In the genomic region with DNA sequence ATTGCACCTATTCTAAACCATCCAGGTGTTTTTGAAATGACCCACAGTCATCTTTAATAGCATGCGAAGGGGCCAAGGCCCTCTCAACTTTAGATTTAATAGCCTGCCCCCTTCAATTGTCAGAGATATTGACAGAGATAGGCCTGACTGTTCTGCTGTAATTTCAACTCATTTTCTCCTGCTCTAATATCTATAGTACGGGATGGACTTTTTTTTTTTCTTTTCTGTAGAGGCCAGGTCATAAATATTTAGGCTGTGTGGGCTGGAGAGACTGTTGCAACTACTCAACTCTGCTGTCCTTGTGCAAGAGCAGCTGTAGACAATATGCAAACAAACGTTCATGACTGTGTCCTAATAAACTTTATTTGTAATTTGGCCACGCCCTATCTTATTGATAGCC, we compare ENCODE assay signal across 11 cellular contexts. TPM values are rescaled to one million over a fixed set of nuclear protein-coding genes. Genes with fewer than 3 reads are reported as not detected.
DNase-seq lines count a peak whose midpoint lies in the region; ATAC-seq, FAIRE-seq and TF ChIP-seq lines count a peak whose summit lies in the region.
"Had no signal": no experiment of that assay in that cellular context is flagged by ENCODE, and none has a peak within 500 bp of the region (broad histone marks: within the 10 kb centered on the region; RNA-seq: fewer than 3 reads in every experiment).

No MANE protein-coding gene starts in this region.

- H3K27me3 Mint-ChIP-seq in H9 (ENCODE audit: low read depth), result peaks cover 2% of the 10 kb centered on the region

- dilution Hi-C loops in keratinocyte (cut with MboI; ENCODE audit: extremely low pct_ligation_motif_present, low sequenced_read_pairs), result no loop called here

- H3K9ac ChIP-seq in keratinocyte (ENCODE audit: control insufficient read depth, extremely low read depth, insufficient read depth, low read length) (peak overlapping the region; percentile 67), H9 (ENCODE audit: extremely low read depth, insufficient read length, low read length) (no peak overlapping the region)

- H3K56ac ChIP-seq in H9 (ENCODE audit: insufficient read length, low read depth, low read length), result no peak overlapping the region

- no CpG with 5 or more reads among the region's 4 CpGs for WGBS in H9 (ENCODE audit: extremely low coverage, insufficient read length, low lambda C conversion rate)

- H2BK5ac ChIP-seq in H9 (ENCODE audit: insufficient read length, low read length), result no peak overlapping the region

- H3T11ph ChIP-seq in H9 (ENCODE audit: low read length), result no peak overlapping the region

- peak; percentile 13 for FAIRE-seq in keratinocyte (lab: Jason Lieb, UNC)

- H3K36me3 Mint-ChIP-seq in H9 (ENCODE audit: insufficient read depth in 1 of 3, low read depth in 3 of 3), result no peaks in the 10 kb centered on the region

- H2BK15ac ChIP-seq in H9 (ENCODE audit: low read depth, low read length), result no peak overlapping the region

- H4K8ac ChIP-seq in H9 (replicated peaks; ENCODE audit: insufficient read length, low read depth, low read length), result no peak overlapping the region

- no peaks in the 10 kb centered on the region for H3K23me2 ChIP-seq in H9 (ENCODE audit: insufficient read length, low read depth, low read length, poor library complexity, severe bottlenecking)

- no peaks in the 10 kb centered on the region for H3K27me3 ChIP-seq in keratinocyte (ENCODE audit: control insufficient read depth, extremely low read depth, insufficient read depth, low read length)
- no peaks in the 10 kb centered on the region for H3K27me3 ChIP-seq in H9 (ENCODE audit: insufficient read depth, low read length)

- no peaks in the 10 kb centered on the region for H3K36me3 ChIP-seq in keratinocyte (ENCODE audit: control insufficient read depth in 2 of 2, extremely low read depth in 1 of 2, insufficient read depth in 2 of 2, low read length in 2 of 2)

- no peak overlapping the region for H2BK120ac ChIP-seq in H9 (ENCODE audit: low read depth, low read length, poor library complexity, severe bottlenecking)

- H3K79me2 ChIP-seq in keratinocyte (ENCODE audit: control insufficient read depth, insufficient read depth, low read length) (no peaks in the 10 kb centered on the region), H9 (ENCODE audit: insufficient read depth, low read length) (no peaks in the 10 kb centered on the region)

- peak overlapping the region in 2 of 3 experiments; percentile 5 to 6 for H3K4me3 ChIP-seq in keratinocyte (ENCODE audit: control insufficient read depth in 2 of 3, extremely low read depth in 1 of 3, insufficient read depth in 2 of 3, low read depth in 1 of 3, low read length in 3 of 3)

- no peak overlapping the region for H2BK20ac ChIP-seq in H9 (ENCODE audit: low read depth, low read length, poor library complexity, severe bottlenecking)

- H3K9me3 ChIP-seq in keratinocyte (ENCODE audit: control insufficient read depth, low read depth, low read length), result no peaks in the 10 kb centered on the region
- no peaks in the 10 kb centered on the region for H3K9me3 ChIP-seq in H9 (ENCODE audit: control insufficient read depth, low read depth, low read length)

- no peak overlapping the region for H4K5ac ChIP-seq in H9 (ENCODE audit: insufficient read length, low read depth, low read length)

- H3K4me1 Mint-ChIP-seq in H9, result peaks cover 7 to 13% of the 10 kb centered on the region in 2 experiments

- no peaks in the 10 kb centered on the region for H3K9me1 ChIP-seq in keratinocyte (ENCODE audit: control insufficient read depth, extremely low read depth, insufficient read depth, low read length)

- no peak overlapping the region for H3K4me3 Mint-ChIP-seq in H9
- H3K4me3 Mint-ChIP-seq: activated naive CD4-positive, alpha-beta T cell treated with anti-CD3 and anti-CD28 coated beads for 36 hours had no signal

- no peak for TF ChIP-seq CTCF in keratinocyte (optimal IDR thresholded peaks at IDR 0.05 in 1 of 3, IDR thresholded peaks at IDR 0.05 in 1 of 3, conservative IDR thresholded peaks at IDR 0.05 in 1 of 3; ENCODE audit: extremely low read depth in 1 of 3, insufficient read depth in 2 of 3, low read length in 3 of 3)
- TF ChIP-seq CTCF in H9 (conservative IDR thresholded peaks at IDR 0.05), result no peak

- no peak overlapping the region for H3K4ac ChIP-seq in H9 (ENCODE audit: low read depth, low read length)

- H3K9me3 Mint-ChIP-seq in H9, result no peaks in the 10 kb centered on the region
- H3K9me3 Mint-ChIP-seq: activated naive CD4-positive, alpha-beta T cell treated with anti-CD3 and anti-CD28 coated beads for 36 hours had no signal

- no peak overlapping the region for H3K14ac ChIP-seq in H9 (ENCODE audit: insufficient read depth, low read length)

- H3K18ac ChIP-seq in H9 (ENCODE audit: insufficient read length, low read depth, low read length), result no peak overlapping the region

- no peak for ATAC-seq in HG02798 (IDR thresholded peaks at IDR 0.05; ENCODE audit: poor library complexity, unreplicated experiment)

- H3K27ac ChIP-seq in keratinocyte (ENCODE audit: control insufficient read depth, insufficient read depth, low read length) (peak overlapping the region; percentile 71), H9 (ENCODE audit: insufficient read length, low read depth, low read length) (no peak overlapping the region)

- DNase-seq in SIG-M5 treated with dmso at 0.1 percent for 504 hours (lab: John Stamatoyannopoulos, UW; ENCODE audit: unreplicated experiment) (peak; percentile 9), SIG-M5 (lab: John Stamatoyannopoulos, UW) (no peak), amniotic stem cell (lab: John Stamatoyannopoulos, UW) (peak; percentile 2), keratinocyte (ENCODE audit: low read depth, low spot score) (no peak), HuH-7.5 (ENCODE audit: low spot score) (no peak), H9 (no peak), NCI-H345 treated with DMSO at 0.1 percent for 48 hours (lab: John Stamatoyannopoulos, UW; ENCODE audit: unreplicated experiment) (no peak)

- H3K27ac Mint-ChIP-seq in H9, result no peak overlapping the region
- H3K27ac Mint-ChIP-seq: activated naive CD4-positive, alpha-beta T cell treated with anti-CD3 and anti-CD28 coated beads for 36 hours had no signal

- no peak overlapping the region for H2AK5ac ChIP-seq in H9 (ENCODE audit: insufficient read length, low read length)

- no peak overlapping the region for H4K91ac ChIP-seq in H9 (ENCODE audit: insufficient read length, low read depth, low read length)

- H2AFZ ChIP-seq in keratinocyte (ENCODE audit: control insufficient read depth, low read length) (no peak overlapping the region), H9 (ENCODE audit: low read length) (no peak overlapping the region)

- peaks cover 41% of the 10 kb centered on the region for H3K4me1 ChIP-seq in keratinocyte (ENCODE audit: control insufficient read depth, extremely low read depth, insufficient read depth, low read length)
- H3K4me1 ChIP-seq in H9 (ENCODE audit: insufficient read depth, low read length), result 0 out of 2 replicates have a peak, but pooled peaks cover under 1% of the 10 kb centered on the region

- no peak overlapping the region for H3K23ac ChIP-seq in H9 (ENCODE audit: insufficient read length, low read depth, low read length)

- H3K4me2 ChIP-seq in keratinocyte (ENCODE audit: control insufficient read depth, extremely low read depth, insufficient read depth, low read depth, low read length) (peak overlapping the region; percentile 46), H9 (ENCODE audit: insufficient read depth, insufficient read length, low read length) (no peak overlapping the region)

- H3K79me1 ChIP-seq in H9 (ENCODE audit: insufficient read depth, low read depth, low read length, poor library complexity, severe bottlenecking), result no peaks in the 10 kb centered on the region

- no peak overlapping the region for H2BK12ac ChIP-seq in H9 (ENCODE audit: insufficient read length, low read depth, low read length)

- H4K20me1 ChIP-seq in keratinocyte (ENCODE audit: control insufficient read depth, extremely low read depth, insufficient read depth, low read length), result no peaks in the 10 kb centered on the region
- H4K20me1 ChIP-seq in H9 (ENCODE audit: control insufficient read depth, insufficient read depth, insufficient read length), result no peaks in the 10 kb centered on the region

RNA-seq across cellular contexts. Expression of gene KRT20, which starts 24.7 kb away (rescaled TPM):
- not detected in 3 replicates for polyA plus RNA-seq in keratinocyte
- 0.40 TPM for polyA plus RNA-seq in keratinocyte (2011; ENCODE audit: low read depth)
- polyA plus RNA-seq in keratinocyte (2011; cell fraction: cytosol; rRNA removed), result not detected in 2 replicates
- polyA plus RNA-seq in keratinocyte (2011; cell fraction: nucleus; rRNA removed), result not detected in 2 replicates
- polyA plus RNA-seq in keratinocyte (2012; ENCODE audit: low replicate concordance), result not detected in 2 replicates
- polyA minus RNA-seq in keratinocyte, result not detected in 3 replicates
- not detected for polyA minus RNA-seq in keratinocyte (2011; cell fraction: cytosol; rRNA and poly(A)+ RNA removed)
- polyA minus RNA-seq in keratinocyte (2011; cell fraction: nucleus; rRNA and poly(A)+ RNA removed), result not detected in 2 replicates
- not detected in 2 replicates for total RNA-seq in H9 (2021)
- total RNA-seq: activated naive CD4-positive, alpha-beta T cell treated with anti-CD3 and anti-CD28 coated beads for 36 hours; liver; right cardiac atrium had no signal
- polyA plus RNA-seq: liver had no signal

RNA-seq across cellular contexts. Expression of gene KRT23, which starts 27.7 kb away (rescaled TPM):
- 8.2 to 14.4 TPM (median 9.3 TPM) in 3 replicates for polyA plus RNA-seq in keratinocyte
- 543 TPM for polyA plus RNA-seq in keratinocyte (2011; ENCODE audit: low read depth)
- polyA plus RNA-seq in keratinocyte (2011; cell fraction: cytosol; rRNA removed), result 17.9 and 32.3 TPM in 2 replicates
- 14.3 and 31.5 TPM in 2 replicates for polyA plus RNA-seq in keratinocyte (2011; cell fraction: nucleus; rRNA removed)
- polyA plus RNA-seq in keratinocyte (2012; ENCODE audit: low replicate concordance), result 5.4 and 472 TPM in 2 replicates
- 3.0 to 13.5 TPM (median 8.5 TPM) in 3 replicates for polyA minus RNA-seq in keratinocyte
- 11.1 TPM for polyA minus RNA-seq in keratinocyte (2011; cell fraction: cytosol; rRNA and poly(A)+ RNA removed)
- 11.4 and 16.8 TPM in 2 replicates for polyA minus RNA-seq in keratinocyte (2011; cell fraction: nucleus; rRNA and poly(A)+ RNA removed)
- not detected in 2 replicates for total RNA-seq in H9 (2021)
- total RNA-seq: activated naive CD4-positive, alpha-beta T cell treated with anti-CD3 and anti-CD28 coated beads for 36 hours; right cardiac atrium had no signal
- polyA plus RNA-seq: right cardiac atrium had no signal

RNA-seq across cellular contexts. Expression of gene KRT12, which starts 42.7 kb away (rescaled TPM):
- polyA plus RNA-seq in keratinocyte, result not detected in 3 replicates
- not detected for polyA plus RNA-seq in keratinocyte (2011; ENCODE audit: low read depth)
- polyA plus RNA-seq in keratinocyte (2011; cell fraction: cytosol; rRNA removed), result not detected in 2 replicates
- not detected in 2 replicates for polyA plus RNA-seq in keratinocyte (2011; cell fraction: nucleus; rRNA removed)
- polyA plus RNA-seq in keratinocyte (2012; ENCODE audit: low replicate concordance), result 0.20 TPM in 1 of 2 replicates, not detected in the other
- not detected in 3 replicates for polyA minus RNA-seq in keratinocyte
- not detected for polyA minus RNA-seq in keratinocyte (2011; cell fraction: cytosol; rRNA and poly(A)+ RNA removed)
- not detected in 2 replicates for polyA minus RNA-seq in keratinocyte (2011; cell fraction: nucleus; rRNA and poly(A)+ RNA removed)
- not detected in 2 replicates for total RNA-seq in H9 (2021)
- total RNA-seq: activated naive CD4-positive, alpha-beta T cell treated with anti-CD3 and anti-CD28 coated beads for 36 hours; liver; right cardiac atrium had no signal
- polyA plus RNA-seq: liver, right cardiac atrium had no signal

RNA-seq across cellular contexts. Expression of gene KRT39, which starts 57.0 kb away (rescaled TPM):
- polyA plus RNA-seq in keratinocyte, result 0.05 TPM in 1 of 3 replicates, not detected in the others
- polyA plus RNA-seq in keratinocyte (2011; ENCODE audit: low read depth), result not detected
- polyA plus RNA-seq in keratinocyte (2011; cell fraction: cytosol; rRNA removed), result not detected in 2 replicates
- not detected in 2 replicates for polyA plus RNA-seq in keratinocyte (2011; cell fraction: nucleus; rRNA removed)
- not detected in 2 replicates for polyA plus RNA-seq in keratinocyte (2012; ENCODE audit: low replicate concordance)
- polyA minus RNA-seq in keratinocyte, result not detected in 3 replicates
- polyA minus RNA-seq in keratinocyte (2011; cell fraction: cytosol; rRNA and poly(A)+ RNA removed), result not detected
- not detected in 2 replicates for polyA minus RNA-seq in keratinocyte (2011; cell fraction: nucleus; rRNA and poly(A)+ RNA removed)
- not detected in 2 replicates for total RNA-seq in H9 (2021)
- total RNA-seq: activated naive CD4-positive, alpha-beta T cell treated with anti-CD3 and anti-CD28 coated beads for 36 hours; liver; right cardiac atrium had no signal
- polyA plus RNA-seq: liver, right cardiac atrium had no signal

Comparison
In these comparisons a context has a peak if more than half of its experiments do, and no peak if none do; other contexts are left out.
1. DNase-seq: peak in SIG-M5 treated with dmso at 0.1 percent for 504 hours (single experiment) and amniotic stem cell (single experiment); none in SIG-M5 (single experiment), keratinocyte (single experiment), HuH-7.5 (single experiment), H9 (single experiment) and NCI-H345 treated with DMSO at 0.1 percent for 48 hours (single experiment).